ENCODE assay signal across 1 cellular context in genomic region chr16:4338712-4339299, GRCh38.
TF ChIP-seq lines count a peak whose summit lies in the region.

No MANE protein-coding gene starts in this region.

TF ChIP-seq in K562, 482 proteins besides CTCF, POLR2A, EP300 and RAD21:
- TF ChIP-seq KAT2B (IDR thresholded peaks at IDR 0.05; ENCODE audit: low read depth, low read length), result no peak
- no peak for TF ChIP-seq UBTF (IDR thresholded peaks at IDR 0.05; ENCODE audit: borderline replicate concordance in 1 of 2, low read depth in 2 of 2, low read length in 2 of 2)
- TF ChIP-seq SLC30A9 (CRISPR knock-in tag; IDR thresholded peaks at IDR 0.05), result no peak
TF ChIP-seq in K562: peak in this region for 0.
